In the genomic region with DNA sequence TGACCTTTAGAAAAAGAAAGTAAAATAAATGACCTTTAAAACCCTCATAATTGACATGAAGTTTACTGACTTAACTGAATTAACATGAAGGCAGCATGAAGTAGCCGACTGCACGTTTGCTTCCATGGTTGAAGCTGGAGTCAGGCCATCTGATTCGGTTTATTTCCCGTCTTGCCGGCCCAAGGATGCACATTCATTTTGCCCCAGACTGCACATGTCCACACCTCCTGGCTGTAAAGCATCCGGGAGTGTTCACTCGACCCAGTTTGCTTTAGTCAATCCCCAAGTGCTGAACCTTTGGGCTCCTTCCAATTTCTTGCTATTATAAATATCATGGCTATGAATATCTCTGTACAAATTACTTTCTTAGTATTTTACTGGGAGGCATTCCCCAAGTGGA, we compare ENCODE assay signal across 17 cellular contexts. TPM values are rescaled to one million over a fixed set of nuclear protein-coding genes. Genes with fewer than 3 reads are reported as not detected.
DNase-seq lines count a peak whose midpoint lies in the region; ATAC-seq and TF ChIP-seq lines count a peak whose summit lies in the region.
"Had no signal": no experiment of that assay in that cellular context is flagged by ENCODE, and none has a peak within 500 bp of the region (broad histone marks: within the 10 kb centered on the region; RNA-seq: fewer than 3 reads in every experiment).

No MANE protein-coding gene starts in this region.

- no peak overlapping the region for H3K4me3 ChIP-seq in adrenal gland
- no peak overlapping the region for H3K4me3 ChIP-seq in fibroblast of the aortic adventitia (ENCODE audit: low read depth, low read length)
- H3K4me3 ChIP-seq in muscle layer of colon (ENCODE audit: low read depth in 1 of 2, low read length in 2 of 2), result no peak overlapping the region
- no peak overlapping the region for H3K4me3 ChIP-seq in transverse colon
- H3K4me3 ChIP-seq: PC-9, thoracic aorta had no signal

- no peaks in the 10 kb centered on the region for H3K36me3 ChIP-seq in adrenal gland (replicated peaks in 1 of 2)
- no peaks in the 10 kb centered on the region for H3K36me3 ChIP-seq in muscle layer of colon (ENCODE audit: insufficient read depth, low read length)
- H3K36me3 ChIP-seq in transverse colon, result no peaks in the 10 kb centered on the region
- H3K36me3 ChIP-seq: thoracic aorta had no signal

- no peak for TF ChIP-seq EP300 in transverse colon (IDR thresholded peaks at IDR 0.05; ENCODE audit: low read depth)

- intact Hi-C loops in adrenal gland (cut with DNase I) (no loop called here), transverse colon (cut with DNase I; ENCODE audit: low total_unique reads) (no loop called here)

- no peak for TF ChIP-seq POLR2A in adrenal gland (IDR thresholded peaks at IDR 0.05)
- TF ChIP-seq POLR2A in transverse colon (IDR thresholded peaks at IDR 0.05), result no peak

- no peaks in the 10 kb centered on the region for H3K9me3 ChIP-seq in adrenal gland (replicated peaks in 1 of 3)
- H3K9me3 ChIP-seq in muscle layer of colon (ENCODE audit: low read length), result no peaks in the 10 kb centered on the region
- no peaks in the 10 kb centered on the region for H3K9me3 ChIP-seq in transverse colon
- H3K9me3 ChIP-seq: thoracic aorta had no signal

- TF ChIP-seq CTCF in adrenal gland (IDR thresholded peaks at IDR 0.05) (no peak), fibroblast of the aortic adventitia (IDR thresholded peaks at IDR 0.05; ENCODE audit: insufficient read depth, low read length) (no peak), transverse colon (IDR thresholded peaks at IDR 0.05) (no peak)

- H3K9ac ChIP-seq in muscle layer of colon (ENCODE audit: low read length), result no peak overlapping the region
- H3K9ac ChIP-seq: parathyroid adenoma had no signal

- 18 to 31% (median 22%) methylated on average over 7 of the region's 7 CpGs for WGBS in adrenal gland, 4 donors
- 43 to 44% methylated on average over 7 of the region's 7 CpGs for WGBS in transverse colon (ENCODE audit: low coverage in 1 of 2), 2 donors

- no peaks in the 10 kb centered on the region for H3K27me3 ChIP-seq in adrenal gland
- H3K27me3 ChIP-seq in muscle layer of colon (ENCODE audit: control insufficient read depth in 1 of 2, insufficient read depth in 2 of 2, low read length in 2 of 2), result no peaks in the 10 kb centered on the region
- no peaks in the 10 kb centered on the region for H3K27me3 ChIP-seq in transverse colon

- H3K4me1 ChIP-seq in adrenal gland (replicated peaks in 1 of 2) (peaks cover 23 to 42% of the 10 kb centered on the region in 2 donors), muscle layer of colon (ENCODE audit: insufficient read depth, low read length) (peaks cover 39% of the 10 kb centered on the region), transverse colon (peaks cover 0 to 15% (median 4%) of the 10 kb centered on the region in 4 donors)

- DNase-seq in adrenal gland (peak; percentile 47 to 86 (median 79)), fibroblast of the aortic adventitia (ENCODE audit: low read depth) (peak; percentile 76), transverse colon (no peak), T-helper 9 cell (no peak)
- DNase-seq: activated CD8-positive, alpha-beta memory T cell treated with anti-CD3 and anti-CD28 coated beads, Interleukin-2, amount 50 U/mL, for 48 hours; CD4-positive, alpha-beta memory T cell; NCI-H1694 treated with DMSO at 0.1 percent for 48 hours; PC-9 had no signal

- ATAC-seq in GM18520 (IDR thresholded peaks at IDR 0.05; ENCODE audit: unreplicated experiment), result no peak
- ATAC-seq in HG03135 (IDR thresholded peaks at IDR 0.05; ENCODE audit: unreplicated experiment), result no peak
- ATAC-seq: activated CD4-positive, CD25-positive, alpha-beta regulatory T cell treated with anti-CD3 and anti-CD28 coated beads, Interleukin-2, amount 50 U/mL, for 24 hours; activated naive CD4-positive, alpha-beta T cell treated with anti-CD3 and anti-CD28 coated beads, Interleukin-2, amount 50 U/mL, for 72 hours; esophagus mucosa had no signal

- in situ Hi-C loops in transverse colon (cut with MboI; ENCODE audit: low pct_ligation_motif_present in 1 of 4, low pct_unique_long_range_greater_than_20kb in 1 of 4, low sequenced_read_pairs in 3 of 4), result no loop called here

- peak overlapping the region; percentile 48 to 90 (median 87) for H3K27ac ChIP-seq in adrenal gland
- H3K27ac ChIP-seq in muscle layer of colon (ENCODE audit: low read depth, low read length), result peak overlapping the region; percentile 48
- peak overlapping the region; percentile 30 to 68 (median 59) for H3K27ac ChIP-seq in transverse colon
- H3K27ac ChIP-seq: HL-60, parathyroid adenoma, PC-9, thoracic aorta had no signal

RNA-seq across cellular contexts. Expression of a gene that starts 17.7 kb away (rescaled TPM):
- total RNA-seq in adrenal gland (10 to 100 TPM in 6 of 8 donors, 1 to 10 TPM in 2; 7.7 to 26.8 (median 14.9) TPM), fibroblast of the aortic adventitia (ENCODE audit: low replicate concordance) (18.2 and 19.2 TPM in 2 replicates), transverse colon (1 to 10 TPM in 3 of 4 donors, under 1 TPM in 1; 1.00 to 7.1 (median 2.6) TPM)
- polyA plus RNA-seq in adrenal gland, result 10 to 100 TPM in 2 of 3 donors, 1 to 10 TPM in 1; 2.8 to 12.9 (median 10.5) TPM
- total RNA-seq: PC-9 had no signal

Comparison
In these comparisons a context has a peak if more than half of its experiments do, and no peak if none do; other contexts are left out.
1. DNase-seq: peak in adrenal gland (7 of 7) and fibroblast of the aortic adventitia (single experiment); none in transverse colon (single experiment) and T-helper 9 cell (single experiment).
2. Peak in every context shown above with its lines, with median percentiles within 50 percentile points of each other: H3K27ac ChIP-seq.